ENCODE assay signal across 8 cellular contexts in genomic region chr10:73774637-73775036, GRCh38. TPM values are rescaled to one million over a fixed set of nuclear protein-coding genes. Genes with fewer than 3 reads are reported as not detected.
DNase-seq lines count a peak whose midpoint lies in the region; ATAC-seq, FAIRE-seq and TF ChIP-seq lines count a peak whose summit lies in the region.

No MANE protein-coding gene starts in this region.

- peaks cover 0 to 77% (median 50%) of the 10 kb centered on the region in 6 donors for H3K36me3 ChIP-seq in spleen

- H3K4me1 ChIP-seq in spleen, result peaks cover 37 to 87% (median 54%) of the 10 kb centered on the region in 6 donors

- no peak for FAIRE-seq in H54 (lab: Jason Lieb, UNC)

- ATAC-seq in activated CD4-positive, alpha-beta T cell treated with anti-CD3 and anti-CD28 coated beads for 36 hours, result no peak
- ATAC-seq in HG03342 (IDR thresholded peaks at IDR 0.05; ENCODE audit: unreplicated experiment) (no peak), left lobe of liver (no peak)

- H3K36me3 Mint-ChIP-seq in activated CD4-positive, alpha-beta T cell treated with anti-CD3 and anti-CD28 coated beads for 36 hours (ENCODE audit: low read depth), result peaks cover 63% of the 10 kb centered on the region

- CTCF ChIA-PET in activated CD4-positive, alpha-beta T cell treated with anti-CD3 and anti-CD28 coated beads for 36 hours (lab: Charles Lee), result no interaction called here

- H3K4me3 Mint-ChIP-seq in activated CD4-positive, alpha-beta T cell treated with anti-CD3 and anti-CD28 coated beads for 36 hours, result peak overlapping the region; percentile 86

- no peaks in the 10 kb centered on the region for H3K9me3 Mint-ChIP-seq in activated CD4-positive, alpha-beta T cell treated with anti-CD3 and anti-CD28 coated beads for 36 hours (ENCODE audit: low read depth)

- no peaks in the 10 kb centered on the region for H3K27me3 Mint-ChIP-seq in activated CD4-positive, alpha-beta T cell treated with anti-CD3 and anti-CD28 coated beads for 36 hours

- WGBS in spleen, 5 donors, result 27 to 42% (median 38%) methylated on average over 5 of the region's 5 CpGs

- TF ChIP-seq POLR2A in spleen (IDR thresholded peaks at IDR 0.05) (no peak), H54 (IDR thresholded peaks at IDR 0.05; ENCODE audit: low read depth, low read length) (no peak)

- TF ChIP-seq CTCF in epithelial cell of proximal tubule (conservative IDR thresholded peaks at IDR 0.05; ENCODE audit: low read depth, low read length) (peak; percentile 19), spleen (IDR thresholded peaks at IDR 0.05 in 8 of 11, conservative IDR thresholded peaks at IDR 0.05 in 3 of 11) (peak in 1 of 11 experiments; percentile 13)

- H3K4me1 Mint-ChIP-seq in activated CD4-positive, alpha-beta T cell treated with anti-CD3 and anti-CD28 coated beads for 36 hours, result peaks cover 41% of the 10 kb centered on the region

- H3K27ac Mint-ChIP-seq in activated CD4-positive, alpha-beta T cell treated with anti-CD3 and anti-CD28 coated beads for 36 hours, result peak overlapping the region; percentile 66

- peak overlapping the region; percentile 63 for H3K4me3 ChIP-seq in epithelial cell of proximal tubule (ENCODE audit: low read depth, low read length)
- H3K4me3 ChIP-seq in spleen, result peak overlapping the region; percentile 73 to 93 (median 86)

- no peak for DNase-seq in activated CD4-positive, alpha-beta T cell treated with anti-CD3 and anti-CD28 coated beads for 36 hours
- DNase-seq in activated CD4-positive, alpha-beta T cell treated with anti-CD3 and anti-CD28 coated beads for 48 hours, result no peak
- DNase-seq in RKO (ENCODE audit: low spot score) (peak; percentile 69), epithelial cell of proximal tubule (ENCODE audit: low read depth) (no peak), spleen (no peak), H54 (ENCODE audit: insufficient read length, low spot score) (no peak), left lobe of liver (ENCODE audit: low spot score) (no peak)

- H3K27me3 ChIP-seq in spleen (replicated peaks in 1 of 7), result no peaks in the 10 kb centered on the region

- H3K27ac ChIP-seq in spleen, result peak overlapping the region in 4 of 8 donors; percentile 97 to 99 (median 98)

- POLR2A ChIA-PET in activated CD4-positive, alpha-beta T cell treated with anti-CD3 and anti-CD28 coated beads for 36 hours (lab: Charles Lee), result no interaction called here

- H3K9me3 ChIP-seq in spleen, result no peaks in the 10 kb centered on the region

- intact Hi-C loops in activated CD4-positive, alpha-beta T cell treated with anti-CD3 and anti-CD28 coated beads for 36 hours (cut with DNase I, micrococcal nuclease), result loop anchor here (5.0 kb wide), 2 partner anchors 38 to 147 kb away; partner anchors contain the start of gene NDST2 (in 1 of the 2)
- intact Hi-C loops in spleen (cut with DNase I; ENCODE audit: low total_unique reads), result no loop called here

RNA-seq across cellular contexts. Expression of gene CHCHD1, which starts 7.2 kb away (rescaled TPM):
- 10 to 100 TPM; 12.7 to 37.1 TPM for total RNA-seq in activated CD4-positive, alpha-beta T cell treated with anti-CD3 and anti-CD28 coated beads for 36 hours
- 62.5 and 89.8 TPM in 2 replicates for total RNA-seq in epithelial cell of proximal tubule
- 10 to 100 TPM; 14.6 to 31.6 (median 18.3) TPM for total RNA-seq in spleen
- 10 to 100 TPM; 57.9 to 75.9 (median 73.1) TPM for polyA plus RNA-seq in spleen
- total RNA-seq in left lobe of liver, result 14.1 TPM

RNA-seq across cellular contexts. Expression of gene ZSWIM8, which starts 10.8 kb away (rescaled TPM):
- total RNA-seq in activated CD4-positive, alpha-beta T cell treated with anti-CD3 and anti-CD28 coated beads for 36 hours, result 10 to 100 TPM; 40.1 to 67.3 TPM
- 31.5 and 40.3 TPM in 2 replicates for total RNA-seq in epithelial cell of proximal tubule
- 100 to 1,000 TPM in 6 of 7 donors, 10 to 100 TPM in 1; 97.0 to 141 (median 129) TPM for total RNA-seq in spleen
- polyA plus RNA-seq in spleen, result 100 to 1,000 TPM in 2 of 3 donors, 10 to 100 TPM in 1; 51.5 to 109 (median 101) TPM
- total RNA-seq in left lobe of liver, result 101 TPM

RNA-seq across cellular contexts. Expression of gene SEC24C, which starts 30.5 kb away (rescaled TPM):
- total RNA-seq in activated CD4-positive, alpha-beta T cell treated with anti-CD3 and anti-CD28 coated beads for 36 hours, result 10 to 100 TPM; 84.6 to 88.2 TPM
- 54.3 and 66.1 TPM in 2 replicates for total RNA-seq in epithelial cell of proximal tubule
- total RNA-seq in spleen, result 10 to 100 TPM; 61.1 to 75.6 (median 71.6) TPM
- 10 to 100 TPM; 20.4 to 42.3 (median 28.6) TPM for polyA plus RNA-seq in spleen
- 38.5 TPM for total RNA-seq in left lobe of liver

RNA-seq across cellular contexts. Expression of gene NDST2, which starts 36.8 kb away (rescaled TPM):
- 10 to 100 TPM; 54.7 to 65.0 TPM for total RNA-seq in activated CD4-positive, alpha-beta T cell treated with anti-CD3 and anti-CD28 coated beads for 36 hours
- 10.3 and 12.3 TPM in 2 replicates for total RNA-seq in epithelial cell of proximal tubule
- 100 to 1,000 TPM in 5 of 7 donors, 10 to 100 TPM in 2; 84.6 to 159 (median 117) TPM for total RNA-seq in spleen
- polyA plus RNA-seq in spleen, result 10 to 100 TPM; 10.9 to 21.7 (median 12.3) TPM
- 11.5 TPM for total RNA-seq in left lobe of liver
